In genomic region chr22:23058063-23058462, GRCh38 we compare ENCODE assay signal across 14 cellular contexts.
"Had no signal": no experiment of that assay in that cellular context is flagged by ENCODE, and none has a peak within 500 bp of the region (broad histone marks: within the 10 kb centered on the region; RNA-seq: fewer than 3 reads in every experiment).

No MANE protein-coding gene starts in this region.

- H3K27ac ChIP-seq: brain microvascular endothelial cell, dorsolateral prefrontal cortex, foreskin keratinocyte, left lung, thyroid gland, vagina had no signal

- H3K4me3 Mint-ChIP-seq: activated CD4-positive, alpha-beta memory T cell treated with anti-CD3 and anti-CD28 coated beads, Interleukin-2, amount 10 ng/mL, durations not matched to agents 7 days and 5 days; activated T-helper 17 cell treated with anti-CD3 and anti-CD28 coated beads, Interleukin-2, amount 50 U/mL, for 72 hours; nephron progenitor cell had no signal

- H3K27me3 ChIP-seq: dorsolateral prefrontal cortex, foreskin keratinocyte, left lung, thyroid gland, vagina had no signal

- H3K27ac Mint-ChIP-seq: activated CD4-positive, alpha-beta memory T cell treated with anti-CD3 and anti-CD28 coated beads, Interleukin-2, amount 10 ng/mL, durations not matched to agents 7 days and 5 days; activated naive CD4-positive, alpha-beta T cell treated with anti-CD3 and anti-CD28 coated beads, Interleukin-2, amount 50 U/mL, for 72 hours; activated T-helper 17 cell treated with anti-CD3 and anti-CD28 coated beads, Interleukin-2, amount 50 U/mL, for 72 hours; nephron progenitor cell had no signal

- H3K4me3 ChIP-seq: dorsolateral prefrontal cortex, left lung, thyroid gland, vagina had no signal

- ATAC-seq: activated naive CD4-positive, alpha-beta T cell treated with anti-CD3 and anti-CD28 coated beads, Interleukin-2, amount 50 U/mL, for 72 hours; activated T-helper 17 cell treated with anti-CD3 and anti-CD28 coated beads, Interleukin-2, amount 50 U/mL, for 72 hours; foreskin keratinocyte; left lung had no signal

- H3K27me3 Mint-ChIP-seq: activated T-helper 17 cell treated with anti-CD3 and anti-CD28 coated beads, Interleukin-2, amount 50 U/mL, for 72 hours had no signal

- DNase-seq: activated CD4-positive, alpha-beta memory T cell treated with anti-CD3 and anti-CD28 coated beads, Interleukin-2, amount 10 ng/mL, durations not matched to agents 7 days and 5 days; activated CD4-positive, alpha-beta T cell treated with anti-CD3 and anti-CD28 coated beads for 1 hour; brain microvascular endothelial cell; foreskin keratinocyte; left lung; mesendoderm; nephron progenitor cell; stimulated activated CD4-positive, alpha-beta T cell treated with anti-CD3 and anti-CD28 coated beads, Interleukin-4, amount 100 ng/mL, for 24 hours; T-helper 2 cell; thyroid gland had no signal

- H3K9me3 Mint-ChIP-seq: activated CD4-positive, alpha-beta memory T cell treated with anti-CD3 and anti-CD28 coated beads, Interleukin-2, amount 10 ng/mL, durations not matched to agents 7 days and 5 days had no signal

- H3K4me1 Mint-ChIP-seq: activated CD4-positive, alpha-beta memory T cell treated with anti-CD3 and anti-CD28 coated beads, Interleukin-2, amount 10 ng/mL, durations not matched to agents 7 days and 5 days; activated T-helper 17 cell treated with anti-CD3 and anti-CD28 coated beads, Interleukin-2, amount 50 U/mL, for 72 hours; nephron progenitor cell had no signal

- H3K36me3 ChIP-seq: brain microvascular endothelial cell, left lung, thyroid gland, vagina had no signal
